1 cellular context compared by ENCODE assay signal in genomic region chr7:7968544-7969305, GRCh38.
TF ChIP-seq lines count a peak whose summit lies in the region.

Gene GLCCI1 (plus strand): TSS chr7:7968796. CDS start chr7:7969351, 555 bp downstream.

TF ChIP-seq in HepG2, 621 proteins besides CTCF, POLR2A, EP300 and RAD21 (continued from another document and continues in another):
- TF ChIP-seq TFE3 (CRISPR knock-in tag; IDR thresholded peaks at IDR 0.05), result no peak
- TF ChIP-seq TARDBP (CRISPR knock-in tag; IDR thresholded peaks at IDR 0.05), result no peak
- no peak for TF ChIP-seq ZKSCAN5 (CRISPR knock-in tag; IDR thresholded peaks at IDR 0.05)
- TF ChIP-seq CBX1 (IDR thresholded peaks at IDR 0.05; ENCODE audit: low read depth), result no peak
- no peak for TF ChIP-seq MATR3 (CRISPR knock-in tag; IDR thresholded peaks at IDR 0.05)
- no peak for TF ChIP-seq ZBTB8A (CRISPR knock-in tag; IDR thresholded peaks at IDR 0.05; ENCODE audit: borderline replicate concordance, low read depth)
- no peak for TF ChIP-seq CBX5 (CRISPR knock-in tag; IDR thresholded peaks at IDR 0.05; ENCODE audit: borderline replicate concordance)
- no peak for TF ChIP-seq ZNF30 (CRISPR knock-in tag; IDR thresholded peaks at IDR 0.05)
- no peak for TF ChIP-seq RARG (CRISPR knock-in tag; IDR thresholded peaks at IDR 0.05; ENCODE audit: low read depth)
- no peak for TF ChIP-seq MED8 (CRISPR knock-in tag; IDR thresholded peaks at IDR 0.05; ENCODE audit: insufficient replicate concordance)
- TF ChIP-seq ZNF432 (CRISPR knock-in tag; IDR thresholded peaks at IDR 0.05; ENCODE audit: borderline replicate concordance), result no peak
- TF ChIP-seq MAZ (IDR thresholded peaks at IDR 0.05; ENCODE audit: borderline replicate concordance, low read depth, low read length), result peak; percentile 98
- TF ChIP-seq MAZ (CRISPR knock-in tag; IDR thresholded peaks at IDR 0.05; ENCODE audit: low read depth), result peak; percentile 69
- TF ChIP-seq ZNF597 (CRISPR knock-in tag; IDR thresholded peaks at IDR 0.05), result no peak
- TF ChIP-seq SMAD9 (CRISPR knock-in tag; IDR thresholded peaks at IDR 0.05), result no peak
- TF ChIP-seq HES4 (CRISPR knock-in tag; IDR thresholded peaks at IDR 0.05; ENCODE audit: borderline replicate concordance), result no peak
- TF ChIP-seq, protein P1, sequence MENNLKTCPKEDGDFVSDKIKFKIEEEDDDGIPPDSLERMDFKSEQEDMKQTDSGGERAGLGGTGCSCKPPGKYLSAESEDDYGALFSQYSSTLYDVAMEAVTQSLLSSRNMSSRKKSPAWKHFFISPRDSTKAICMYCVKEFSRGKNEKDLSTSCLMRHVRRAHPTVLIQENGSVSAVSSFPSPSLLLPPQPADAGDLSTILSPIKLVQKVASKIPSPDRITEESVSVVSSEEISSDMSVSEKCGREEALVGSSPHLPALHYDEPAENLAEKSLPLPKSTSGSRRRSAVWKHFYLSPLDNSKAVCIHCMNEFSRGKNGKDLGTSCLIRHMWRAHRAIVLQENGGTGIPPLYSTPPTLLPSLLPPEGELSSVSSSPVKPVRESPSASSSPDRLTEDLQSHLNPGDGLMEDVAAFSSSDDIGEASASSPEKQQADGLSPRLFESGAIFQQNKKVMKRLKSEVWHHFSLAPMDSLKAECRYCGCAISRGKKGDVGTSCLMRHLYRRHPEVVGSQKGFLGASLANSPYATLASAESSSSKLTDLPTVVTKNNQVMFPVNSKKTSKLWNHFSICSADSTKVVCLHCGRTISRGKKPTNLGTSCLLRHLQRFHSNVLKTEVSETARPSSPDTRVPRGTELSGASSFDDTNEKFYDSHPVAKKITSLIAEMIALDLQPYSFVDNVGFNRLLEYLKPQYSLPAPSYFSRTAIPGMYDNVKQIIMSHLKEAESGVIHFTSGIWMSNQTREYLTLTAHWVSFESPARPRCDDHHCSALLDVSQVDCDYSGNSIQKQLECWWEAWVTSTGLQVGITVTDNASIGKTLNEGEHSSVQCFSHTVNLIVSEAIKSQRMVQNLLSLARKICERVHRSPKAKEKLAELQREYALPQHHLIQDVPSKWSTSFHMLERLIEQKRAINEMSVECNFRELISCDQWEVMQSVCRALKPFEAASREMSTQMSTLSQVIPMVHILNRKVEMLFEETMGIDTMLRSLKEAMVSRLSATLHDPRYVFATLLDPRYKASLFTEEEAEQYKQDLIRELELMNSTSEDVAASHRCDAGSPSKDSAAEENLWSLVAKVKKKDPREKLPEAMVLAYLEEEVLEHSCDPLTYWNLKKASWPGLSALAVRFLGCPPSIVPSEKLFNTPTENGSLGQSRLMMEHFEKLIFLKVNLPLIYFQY (CRISPR knock-in tag; IDR thresholded peaks at IDR 0.05; ENCODE audit: borderline replicate concordance), result no peak
- no peak for TF ChIP-seq ZNF589 (CRISPR knock-in tag; conservative IDR thresholded peaks at IDR 0.05)
- TF ChIP-seq CCDC6 (CRISPR knock-in tag; IDR thresholded peaks at IDR 0.05), result no peak
- no peak for TF ChIP-seq ZNF121 (CRISPR knock-in tag; IDR thresholded peaks at IDR 0.05)
- no peak; the same call in 1 of the 2 replicates for TF ChIP-seq ZNF788 (CRISPR knock-in tag; IDR thresholded peaks at IDR 0.05; ENCODE audit: borderline replicate concordance)
- TF ChIP-seq CREB3 (CRISPR knock-in tag; IDR thresholded peaks at IDR 0.05), result no peak
- no peak for TF ChIP-seq SPEN (CRISPR knock-in tag; IDR thresholded peaks at IDR 0.05; ENCODE audit: low read depth)
- TF ChIP-seq NCOA5 (CRISPR knock-in tag; IDR thresholded peaks at IDR 0.05), result no peak
- TF ChIP-seq ZSCAN12 (CRISPR knock-in tag; IDR thresholded peaks at IDR 0.05), result no peak
- TF ChIP-seq MEIS1 (CRISPR knock-in tag; IDR thresholded peaks at IDR 0.05; ENCODE audit: borderline replicate concordance), result 0 out of 2 replicates have a peak, but pooled peaks have one; percentile 24
- TF ChIP-seq PAF1 (CRISPR knock-in tag; IDR thresholded peaks at IDR 0.05), result no peak
- peak; percentile 69; the same call in 1 of the 2 replicates for TF ChIP-seq ZNF33B (CRISPR knock-in tag; IDR thresholded peaks at IDR 0.05)
- TF ChIP-seq ZNF230 (CRISPR knock-in tag; IDR thresholded peaks at IDR 0.05), result peak; percentile 97
- TF ChIP-seq, protein P2, sequence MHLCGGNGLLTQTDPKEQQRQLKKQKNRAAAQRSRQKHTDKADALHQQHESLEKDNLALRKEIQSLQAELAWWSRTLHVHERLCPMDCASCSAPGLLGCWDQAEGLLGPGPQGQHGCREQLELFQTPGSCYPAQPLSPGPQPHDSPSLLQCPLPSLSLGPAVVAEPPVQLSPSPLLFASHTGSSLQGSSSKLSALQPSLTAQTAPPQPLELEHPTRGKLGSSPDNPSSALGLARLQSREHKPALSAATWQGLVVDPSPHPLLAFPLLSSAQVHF (CRISPR knock-in tag; IDR thresholded peaks at IDR 0.05), result no peak
- TF ChIP-seq ZNF160 (CRISPR knock-in tag; IDR thresholded peaks at IDR 0.05), result no peak
- peak; percentile 43; the same call in 1 of the 2 replicates for TF ChIP-seq IRF2 (CRISPR knock-in tag; IDR thresholded peaks at IDR 0.05)
- no peak for TF ChIP-seq ZNF557 (CRISPR knock-in tag; IDR thresholded peaks at IDR 0.05)
- TF ChIP-seq, protein P3, sequence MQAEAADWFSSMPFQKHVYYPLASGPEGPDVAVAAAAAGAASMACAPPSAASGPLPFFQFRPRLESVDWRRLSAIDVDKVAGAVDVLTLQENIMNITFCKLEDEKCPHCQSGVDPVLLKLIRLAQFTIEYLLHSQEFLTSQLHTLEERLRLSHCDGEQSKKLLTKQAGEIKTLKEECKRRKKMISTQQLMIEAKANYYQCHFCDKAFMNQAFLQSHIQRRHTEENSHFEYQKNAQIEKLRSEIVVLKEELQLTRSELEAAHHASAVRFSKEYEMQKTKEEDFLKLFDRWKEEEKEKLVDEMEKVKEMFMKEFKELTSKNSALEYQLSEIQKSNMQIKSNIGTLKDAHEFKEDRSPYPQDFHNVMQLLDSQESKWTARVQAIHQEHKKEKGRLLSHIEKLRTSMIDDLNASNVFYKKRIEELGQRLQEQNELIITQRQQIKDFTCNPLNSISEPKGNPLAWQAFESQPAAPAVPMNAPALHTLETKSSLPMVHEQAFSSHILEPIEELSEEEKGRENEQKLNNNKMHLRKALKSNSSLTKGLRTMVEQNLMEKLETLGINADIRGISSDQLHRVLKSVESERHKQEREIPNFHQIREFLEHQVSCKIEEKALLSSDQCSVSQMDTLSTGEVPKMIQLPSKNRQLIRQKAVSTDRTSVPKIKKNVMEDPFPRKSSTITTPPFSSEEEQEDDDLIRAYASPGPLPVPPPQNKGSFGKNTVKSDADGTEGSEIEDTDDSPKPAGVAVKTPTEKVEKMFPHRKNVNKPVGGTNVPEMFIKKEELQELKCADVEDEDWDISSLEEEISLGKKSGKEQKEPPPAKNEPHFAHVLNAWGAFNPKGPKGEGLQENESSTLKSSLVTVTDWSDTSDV (CRISPR knock-in tag; IDR thresholded peaks at IDR 0.05), result no peak
- TF ChIP-seq ZNF530 (CRISPR knock-in tag; IDR thresholded peaks at IDR 0.05; ENCODE audit: low read depth), result no peak
- TF ChIP-seq, protein P4, sequence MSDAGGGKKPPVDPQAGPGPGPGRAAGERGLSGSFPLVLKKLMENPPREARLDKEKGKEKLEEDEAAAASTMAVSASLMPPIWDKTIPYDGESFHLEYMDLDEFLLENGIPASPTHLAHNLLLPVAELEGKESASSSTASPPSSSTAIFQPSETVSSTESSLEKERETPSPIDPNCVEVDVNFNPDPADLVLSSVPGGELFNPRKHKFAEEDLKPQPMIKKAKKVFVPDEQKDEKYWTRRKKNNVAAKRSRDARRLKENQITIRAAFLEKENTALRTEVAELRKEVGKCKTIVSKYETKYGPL (CRISPR knock-in tag; IDR thresholded peaks at IDR 0.05), result no peak
- TF ChIP-seq HIVEP1 (CRISPR knock-in tag; IDR thresholded peaks at IDR 0.05), result no peak
- no peak for TF ChIP-seq ZNF850 (CRISPR knock-in tag; conservative IDR thresholded peaks at IDR 0.05)
- TF ChIP-seq SMC3 (IDR thresholded peaks at IDR 0.05; ENCODE audit: low read length), result no peak
- TF ChIP-seq JUN (CRISPR knock-in tag; IDR thresholded peaks at IDR 0.05), result no peak
- TF ChIP-seq MBD4 (IDR thresholded peaks at IDR 0.05; ENCODE audit: borderline replicate concordance, low read length), result no peak
- TF ChIP-seq PHF20 (CRISPR knock-in tag; IDR thresholded peaks at IDR 0.05), result no peak
- TF ChIP-seq, protein P5, sequence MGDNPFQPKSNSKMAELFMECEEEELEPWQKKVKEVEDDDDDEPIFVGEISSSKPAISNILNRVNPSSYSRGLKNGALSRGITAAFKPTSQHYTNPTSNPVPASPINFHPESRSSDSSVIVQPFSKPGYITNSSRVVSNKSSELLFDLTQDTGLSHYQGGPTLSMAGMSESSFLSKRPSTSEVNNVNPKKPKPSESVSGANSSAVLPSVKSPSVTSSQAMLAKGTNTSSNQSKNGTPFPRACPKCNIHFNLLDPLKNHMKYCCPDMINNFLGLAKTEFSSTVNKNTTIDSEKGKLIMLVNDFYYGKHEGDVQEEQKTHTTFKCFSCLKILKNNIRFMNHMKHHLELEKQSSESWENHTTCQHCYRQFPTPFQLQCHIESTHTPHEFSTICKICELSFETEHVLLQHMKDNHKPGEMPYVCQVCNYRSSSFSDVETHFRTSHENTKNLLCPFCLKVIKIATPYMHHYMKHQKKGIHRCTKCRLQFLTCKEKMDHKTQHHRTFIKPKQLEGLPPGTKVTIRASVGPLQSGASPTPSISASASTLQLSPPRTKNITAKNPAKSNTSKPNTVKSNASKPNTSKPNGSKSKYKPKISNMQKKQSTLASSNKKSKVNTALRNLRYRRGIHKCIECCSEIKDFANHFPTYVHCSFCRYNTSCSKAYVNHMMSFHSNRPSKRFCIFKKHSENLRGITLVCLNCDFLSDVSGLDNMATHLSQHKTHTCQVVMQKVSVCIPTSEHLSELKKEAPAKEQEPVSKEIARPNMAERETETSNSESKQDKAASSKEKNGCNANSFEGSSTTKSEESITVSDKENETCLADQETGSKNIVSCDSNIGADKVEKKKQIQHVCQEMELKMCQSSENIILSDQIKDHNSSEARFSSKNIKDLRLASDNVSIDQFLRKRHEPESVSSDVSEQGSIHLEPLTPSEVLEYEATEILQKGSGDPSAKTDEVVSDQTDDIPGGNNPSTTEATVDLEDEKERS (CRISPR knock-in tag; IDR thresholded peaks at IDR 0.05), result no peak
- no peak for TF ChIP-seq ATF2 (CRISPR knock-in tag; IDR thresholded peaks at IDR 0.05)
- TF ChIP-seq ZNF484 (CRISPR knock-in tag; IDR thresholded peaks at IDR 0.05; ENCODE audit: borderline replicate concordance, low read depth), result no peak
- no peak; the same call in 1 of the 2 replicates for TF ChIP-seq ZBTB7A (CRISPR knock-in tag; IDR thresholded peaks at IDR 0.05)
- TF ChIP-seq JUNB (CRISPR knock-in tag; IDR thresholded peaks at IDR 0.05; ENCODE audit: borderline replicate concordance), result no peak
- no peak for TF ChIP-seq ZNF180 (CRISPR knock-in tag; IDR thresholded peaks at IDR 0.05; ENCODE audit: borderline replicate concordance, low read depth)
- TF ChIP-seq, protein P6, sequence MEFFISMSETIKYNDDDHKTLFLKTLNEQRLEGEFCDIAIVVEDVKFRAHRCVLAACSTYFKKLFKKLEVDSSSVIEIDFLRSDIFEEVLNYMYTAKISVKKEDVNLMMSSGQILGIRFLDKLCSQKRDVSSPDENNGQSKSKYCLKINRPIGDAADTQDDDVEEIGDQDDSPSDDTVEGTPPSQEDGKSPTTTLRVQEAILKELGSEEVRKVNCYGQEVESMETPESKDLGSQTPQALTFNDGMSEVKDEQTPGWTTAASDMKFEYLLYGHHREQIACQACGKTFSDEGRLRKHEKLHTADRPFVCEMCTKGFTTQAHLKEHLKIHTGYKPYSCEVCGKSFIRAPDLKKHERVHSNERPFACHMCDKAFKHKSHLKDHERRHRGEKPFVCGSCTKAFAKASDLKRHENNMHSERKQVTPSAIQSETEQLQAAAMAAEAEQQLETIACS (CRISPR knock-in tag; IDR thresholded peaks at IDR 0.05), result no peak
- peak; percentile 75 for TF ChIP-seq POLR2G (IDR thresholded peaks at IDR 0.05; ENCODE audit: low read depth, low read length)
- no peak for TF ChIP-seq HNRNPL (IDR thresholded peaks at IDR 0.05; ENCODE audit: low read depth, low read length)
